In genomic region chr16:85453701-85454100, GRCh38 we compare ENCODE assay signal across 34 cellular contexts.
"Had no signal": no experiment of that assay in that cellular context is flagged by ENCODE, and none has a peak within 500 bp of the region (broad histone marks: within the 10 kb centered on the region; RNA-seq: fewer than 3 reads in every experiment).

No MANE protein-coding gene starts in this region.

- H3K4me3 ChIP-seq: body of pancreas, MG63, Peyer's patch had no signal

- H3K36me3 ChIP-seq: breast epithelium, MG63, Peyer's patch had no signal

- DNase-seq: activated CD4-positive, alpha-beta memory T cell treated with anti-CD3 and anti-CD28 coated beads, Interleukin-2, amount 10 ng/mL, durations not matched to agents 7 days and 5 days; activated CD4-positive, alpha-beta T cell treated with anti-CD3 and anti-CD28 coated beads for 1 hour; activated CD4-positive, alpha-beta T cell treated with anti-CD3 and anti-CD28 coated beads for 48 hours; activated CD4-positive, CD25-positive, alpha-beta regulatory T cell; activated CD8-positive, alpha-beta memory T cell treated with anti-CD3 and anti-CD28 coated beads for 24 hours; activated CD8-positive, alpha-beta memory T cell treated with anti-CD3 and anti-CD28 coated beads, Interleukin-2, amount 10 ng/mL, durations not matched to agents 7 days and 5 days; activated CD8-positive, alpha-beta memory T cell treated with anti-CD3 and anti-CD28 coated beads, Interleukin-2, amount 50 U/mL, for 48 hours; activated gamma-delta T cell; activated naive CD4-positive, alpha-beta T cell treated with Interleukin-2 at 50 U/mL for 16 hours; activated naive CD8-positive, alpha-beta T cell treated with anti-CD3 and anti-CD28 coated beads, Interleukin-2, amount 10 ng/mL, durations not matched to agents 7 days and 5 days; activated T-cell treated with anti-CD3 and anti-CD28 coated beads, Interleukin-2, amount 50 U/mL, for 48 hours; body of pancreas; Karpas-422; MG63; NCI-H1048; NCI-H1105 treated with DMSO at 0.1 percent for 48 hours; NCI-H1436; NCI-H1694; NCI-H1930; NCI-H2081 treated with DMSO at 0.1 percent for 48 hours; NCI-H345; NCI-H524 treated with DMSO at 0.1 percent for 48 hours; PC-3; Peyer's patch; SIG-M5; T-helper 1 cell; T-helper 2 cell; T-helper 9 cell had no signal

- H3K9me3 ChIP-seq: body of pancreas, breast epithelium, MG63, Peyer's patch had no signal

- H3K27ac ChIP-seq: body of pancreas, breast epithelium, Peyer's patch, RWPE1, VCaP had no signal

- H3K27me3 ChIP-seq: body of pancreas, breast epithelium, MG63, Peyer's patch had no signal

- ATAC-seq: activated CD8-positive, alpha-beta memory T cell treated with anti-CD3 and anti-CD28 coated beads, Interleukin-2, amount 10 ng/mL, durations not matched to agents 7 days and 5 days; activated T-helper 17 cell treated with anti-CD3 and anti-CD28 coated beads, Interleukin-2, amount 50 U/mL, for 72 hours; body of pancreas; PC-3; Right ventricle myocardium inferior; SK-N-SH treated with all-trans-retinoic acid at 6 μM for 48 hours had no signal
